1 cellular context compared by ENCODE assay signal in genomic region chr4:146437778-146438177, GRCh38.
TF ChIP-seq lines count a peak whose summit lies in the region.

No MANE protein-coding gene starts in this region.

TF ChIP-seq in K562, 482 proteins besides CTCF, POLR2A, EP300 and RAD21 (continued from another document):
- no peak for TF ChIP-seq UBTF (IDR thresholded peaks at IDR 0.05; ENCODE audit: borderline replicate concordance in 1 of 2, low read depth in 2 of 2, low read length in 2 of 2)
- no peak for TF ChIP-seq NR0B1 (IDR thresholded peaks at IDR 0.05; ENCODE audit: partially characterized antibody)
- no peak for TF ChIP-seq RNF219 (CRISPR knock-in tag; IDR thresholded peaks at IDR 0.05)
- TF ChIP-seq ZEB2 (IDR thresholded peaks at IDR 0.05): no peak
- TF ChIP-seq ZNF609 (CRISPR knock-in tag; IDR thresholded peaks at IDR 0.05; ENCODE audit: borderline replicate concordance): no peak
- no peak for TF ChIP-seq ZNF398 (CRISPR knock-in tag; IDR thresholded peaks at IDR 0.05)
- no peak for TF ChIP-seq HNRNPH1 (optimal IDR thresholded peaks at IDR 0.05; ENCODE audit: low read depth, low read length)
- no peak for TF ChIP-seq ZBTB7A (IDR thresholded peaks at IDR 0.05; ENCODE audit: borderline replicate concordance, control insufficient read depth, low read depth, low read length)
